1 cellular context compared by ENCODE assay signal in genomic region chr19:8445488-8446001, GRCh38.
TF ChIP-seq lines count a peak whose summit lies in the region.

No MANE protein-coding gene starts in this region.

TF ChIP-seq in H1, 55 proteins besides CTCF, POLR2A, EP300 and RAD21:
- TF ChIP-seq ATF2 (IDR thresholded peaks at IDR 0.05; ENCODE audit: low read length) (no peak), TEAD4 (IDR thresholded peaks at IDR 0.05; ENCODE audit: low read depth, low read length) (no peak), POU5F1 (IDR thresholded peaks at IDR 0.05; ENCODE audit: low read depth, low read length) (no peak), RBBP5 (IDR thresholded peaks at IDR 0.05; ENCODE audit: borderline replicate concordance, low read depth, low read length) (peak; percentile 21; the same call in 1 of the 2 replicates), SP1 (IDR thresholded peaks at IDR 0.05; ENCODE audit: low read depth, low read length) (no peak), CBX8 (IDR thresholded peaks at IDR 0.05; ENCODE audit: borderline replicate concordance, low read depth, low read length) (no peak), KDM1A (IDR thresholded peaks at IDR 0.05; ENCODE audit: borderline replicate concordance, low read length) (no peak), SAP30 (IDR thresholded peaks at IDR 0.05; ENCODE audit: insufficient read depth, insufficient replicate concordance, low read length) (peak; percentile 36), JUN (IDR thresholded peaks at IDR 0.05; ENCODE audit: low read depth, low read length) (no peak), SUZ12 (IDR thresholded peaks at IDR 0.05; ENCODE audit: low read length) (no peak), HDAC2 (IDR thresholded peaks at IDR 0.05; ENCODE audit: borderline replicate concordance in 1 of 2, low read depth in 2 of 2, low read length in 2 of 2) (no peak), SIRT6 (IDR thresholded peaks at IDR 0.05; ENCODE audit: low read length) (no peak)
